ENCODE assay signal across 1 cellular context in the genomic region with DNA sequence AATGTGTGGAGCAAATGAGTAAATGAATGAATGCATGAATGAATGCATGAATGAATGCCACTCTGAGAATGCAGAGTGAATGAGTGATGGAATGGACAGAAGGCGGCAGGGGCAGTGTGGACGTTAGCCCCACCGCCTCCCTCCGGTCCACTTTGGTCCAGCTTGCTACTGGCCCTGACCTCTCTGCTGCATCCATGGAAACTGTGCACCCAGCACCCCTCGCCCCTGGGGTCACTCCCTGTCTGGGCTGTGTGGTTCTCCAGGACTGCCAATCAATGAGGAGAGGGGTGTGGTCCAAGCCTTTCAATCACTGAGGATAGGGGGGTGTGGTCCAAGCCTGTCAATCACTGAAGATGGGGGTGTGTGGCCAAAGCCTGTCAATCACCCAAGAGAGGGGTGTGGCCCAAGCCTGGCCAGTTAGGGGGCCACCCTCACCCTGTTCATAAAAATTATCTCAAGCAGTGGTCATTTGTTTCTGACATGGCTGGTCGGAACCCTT.
TF ChIP-seq lines count a peak whose summit lies in the region.

No MANE protein-coding gene starts in this region.

TF ChIP-seq in K562, 482 proteins besides CTCF, POLR2A, EP300 and RAD21 (continued from another document):
- TF ChIP-seq, protein P1, sequence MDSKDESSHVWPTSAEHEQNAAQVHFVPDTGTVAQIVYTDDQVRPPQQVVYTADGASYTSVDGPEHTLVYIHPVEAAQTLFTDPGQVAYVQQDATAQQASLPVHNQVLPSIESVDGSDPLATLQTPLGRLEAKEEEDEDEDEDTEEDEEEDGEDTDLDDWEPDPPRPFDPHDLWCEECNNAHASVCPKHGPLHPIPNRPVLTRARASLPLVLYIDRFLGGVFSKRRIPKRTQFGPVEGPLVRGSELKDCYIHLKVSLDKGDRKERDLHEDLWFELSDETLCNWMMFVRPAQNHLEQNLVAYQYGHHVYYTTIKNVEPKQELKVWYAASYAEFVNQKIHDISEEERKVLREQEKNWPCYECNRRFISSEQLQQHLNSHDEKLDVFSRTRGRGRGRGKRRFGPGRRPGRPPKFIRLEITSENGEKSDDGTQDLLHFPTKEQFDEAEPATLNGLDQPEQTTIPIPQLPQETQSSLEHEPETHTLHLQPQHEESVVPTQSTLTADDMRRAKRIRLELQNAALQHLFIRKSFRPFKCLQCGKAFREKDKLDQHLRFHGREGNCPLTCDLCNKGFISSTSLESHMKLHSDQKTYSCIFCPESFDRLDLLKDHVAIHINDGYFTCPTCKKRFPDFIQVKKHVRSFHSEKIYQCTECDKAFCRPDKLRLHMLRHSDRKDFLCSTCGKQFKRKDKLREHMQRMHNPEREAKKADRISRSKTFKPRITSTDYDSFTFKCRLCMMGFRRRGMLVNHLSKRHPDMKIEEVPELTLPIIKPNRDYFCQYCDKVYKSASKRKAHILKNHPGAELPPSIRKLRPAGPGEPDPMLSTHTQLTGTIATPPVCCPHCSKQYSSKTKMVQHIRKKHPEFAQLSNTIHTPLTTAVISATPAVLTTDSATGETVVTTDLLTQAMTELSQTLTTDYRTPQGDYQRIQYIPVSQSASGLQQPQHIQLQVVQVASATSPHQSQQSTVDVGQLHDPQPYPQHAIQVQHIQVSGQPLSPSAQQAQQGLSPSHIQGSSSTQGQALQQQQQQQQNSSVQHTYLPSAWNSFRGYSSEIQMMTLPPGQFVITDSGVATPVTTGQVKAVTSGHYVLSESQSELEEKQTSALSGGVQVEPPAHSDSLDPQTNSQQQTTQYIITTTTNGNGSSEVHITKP (IDR thresholded peaks at IDR 0.05; ENCODE audit: partially characterized antibody) = no peak
- TF ChIP-seq ARID1B (IDR thresholded peaks at IDR 0.05) = no peak
- TF ChIP-seq FOXP1 (CRISPR knock-in tag; IDR thresholded peaks at IDR 0.05) = 0 out of 2 replicates have a peak, but pooled peaks have one; percentile 35
- TF ChIP-seq CHD4 (IDR thresholded peaks at IDR 0.05; ENCODE audit: insufficient read depth, insufficient replicate concordance, low read depth, low read length, poor library complexity, severe bottlenecking) = no peak
- no peak for TF ChIP-seq FOXM1 (IDR thresholded peaks at IDR 0.05; ENCODE audit: low read depth)
- TF ChIP-seq FOXM1 (CRISPR knock-in tag; IDR thresholded peaks at IDR 0.05; ENCODE audit: low read depth) = no peak
- TF ChIP-seq HDAC1 (IDR thresholded peaks at IDR 0.05) = no peak
- peak; percentile 93 for TF ChIP-seq MEIS2 (IDR thresholded peaks at IDR 0.05; ENCODE audit: partially characterized antibody)
- TF ChIP-seq CBFA2T2 (conservative IDR thresholded peaks at IDR 0.05) = no peak
- TF ChIP-seq, protein P2, sequence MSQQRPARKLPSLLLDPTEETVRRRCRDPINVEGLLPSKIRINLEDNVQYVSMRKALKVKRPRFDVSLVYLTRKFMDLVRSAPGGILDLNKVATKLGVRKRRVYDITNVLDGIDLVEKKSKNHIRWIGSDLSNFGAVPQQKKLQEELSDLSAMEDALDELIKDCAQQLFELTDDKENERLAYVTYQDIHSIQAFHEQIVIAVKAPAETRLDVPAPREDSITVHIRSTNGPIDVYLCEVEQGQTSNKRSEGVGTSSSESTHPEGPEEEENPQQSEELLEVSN (IDR thresholded peaks at IDR 0.05; ENCODE audit: borderline replicate concordance in 1 of 2, extremely low read depth in 1 of 2, insufficient read depth in 1 of 2, insufficient read length in 1 of 2, low read depth in 1 of 2, low read length in 1 of 2, poor library complexity in 1 of 2, severe bottlenecking in 1 of 2) = no peak
- TF ChIP-seq HOXB6 (CRISPR knock-in tag; IDR thresholded peaks at IDR 0.05; ENCODE audit: borderline replicate concordance) = no peak
- TF ChIP-seq KLF1 (tag; IDR thresholded peaks at IDR 0.05) = no peak
- no peak for TF ChIP-seq ZNF324 (CRISPR knock-in tag; IDR thresholded peaks at IDR 0.05)
- TF ChIP-seq, protein P3, sequence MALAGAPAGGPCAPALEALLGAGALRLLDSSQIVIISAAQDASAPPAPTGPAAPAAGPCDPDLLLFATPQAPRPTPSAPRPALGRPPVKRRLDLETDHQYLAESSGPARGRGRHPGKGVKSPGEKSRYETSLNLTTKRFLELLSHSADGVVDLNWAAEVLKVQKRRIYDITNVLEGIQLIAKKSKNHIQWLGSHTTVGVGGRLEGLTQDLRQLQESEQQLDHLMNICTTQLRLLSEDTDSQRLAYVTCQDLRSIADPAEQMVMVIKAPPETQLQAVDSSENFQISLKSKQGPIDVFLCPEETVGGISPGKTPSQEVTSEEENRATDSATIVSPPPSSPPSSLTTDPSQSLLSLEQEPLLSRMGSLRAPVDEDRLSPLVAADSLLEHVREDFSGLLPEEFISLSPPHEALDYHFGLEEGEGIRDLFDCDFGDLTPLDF (CRISPR knock-in tag; IDR thresholded peaks at IDR 0.05) = no peak
- no peak for TF ChIP-seq DDX20 (tag; IDR thresholded peaks at IDR 0.05; ENCODE audit: low read depth)
- no peak for TF ChIP-seq TRIM24 (IDR thresholded peaks at IDR 0.05)
- TF ChIP-seq POLR3G (IDR thresholded peaks at IDR 0.05; ENCODE audit: extremely low read depth, insufficient read length, insufficient replicate concordance) = no peak
- TF ChIP-seq PHB2 (IDR thresholded peaks at IDR 0.05; ENCODE audit: low read depth) = no peak
- TF ChIP-seq, protein P4, sequence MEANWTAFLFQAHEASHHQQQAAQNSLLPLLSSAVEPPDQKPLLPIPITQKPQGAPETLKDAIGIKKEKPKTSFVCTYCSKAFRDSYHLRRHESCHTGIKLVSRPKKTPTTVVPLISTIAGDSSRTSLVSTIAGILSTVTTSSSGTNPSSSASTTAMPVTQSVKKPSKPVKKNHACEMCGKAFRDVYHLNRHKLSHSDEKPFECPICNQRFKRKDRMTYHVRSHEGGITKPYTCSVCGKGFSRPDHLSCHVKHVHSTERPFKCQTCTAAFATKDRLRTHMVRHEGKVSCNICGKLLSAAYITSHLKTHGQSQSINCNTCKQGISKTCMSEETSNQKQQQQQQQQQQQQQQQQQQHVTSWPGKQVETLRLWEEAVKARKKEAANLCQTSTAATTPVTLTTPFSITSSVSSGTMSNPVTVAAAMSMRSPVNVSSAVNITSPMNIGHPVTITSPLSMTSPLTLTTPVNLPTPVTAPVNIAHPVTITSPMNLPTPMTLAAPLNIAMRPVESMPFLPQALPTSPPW (CRISPR knock-in tag; IDR thresholded peaks at IDR 0.05) = peak; percentile 25; the same call in 1 of the 2 replicates
- peak; percentile 79; the same call in 1 of the 2 replicates for TF ChIP-seq ESRRA (IDR thresholded peaks at IDR 0.05; ENCODE audit: borderline replicate concordance, low read depth)
- no peak for TF ChIP-seq HNRNPL (IDR thresholded peaks at IDR 0.05; ENCODE audit: low read depth, low read length)
- no peak for TF ChIP-seq POLR3A (IDR thresholded peaks at IDR 0.05; ENCODE audit: borderline replicate concordance, extremely low read depth, insufficient read depth, insufficient read length)
- TF ChIP-seq, protein P5, sequence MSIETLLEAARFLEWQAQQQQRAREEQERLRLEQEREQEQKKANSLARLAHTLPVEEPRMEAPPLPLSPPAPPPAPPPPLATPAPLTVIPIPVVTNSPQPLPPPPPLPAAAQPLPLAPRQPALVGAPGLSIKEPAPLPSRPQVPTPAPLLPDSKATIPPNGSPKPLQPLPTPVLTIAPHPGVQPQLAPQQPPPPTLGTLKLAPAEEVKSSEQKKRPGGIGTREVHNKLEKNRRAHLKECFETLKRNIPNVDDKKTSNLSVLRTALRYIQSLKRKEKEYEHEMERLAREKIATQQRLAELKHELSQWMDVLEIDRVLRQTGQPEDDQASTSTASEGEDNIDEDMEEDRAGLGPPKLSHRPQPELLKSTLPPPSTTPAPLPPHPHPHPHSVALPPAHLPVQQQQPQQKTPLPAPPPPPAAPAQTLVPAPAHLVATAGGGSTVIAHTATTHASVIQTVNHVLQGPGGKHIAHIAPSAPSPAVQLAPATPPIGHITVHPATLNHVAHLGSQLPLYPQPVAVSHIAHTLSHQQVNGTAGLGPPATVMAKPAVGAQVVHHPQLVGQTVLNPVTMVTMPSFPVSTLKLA (conservative IDR thresholded peaks at IDR 0.05) = no peak
- TF ChIP-seq, protein P6, sequence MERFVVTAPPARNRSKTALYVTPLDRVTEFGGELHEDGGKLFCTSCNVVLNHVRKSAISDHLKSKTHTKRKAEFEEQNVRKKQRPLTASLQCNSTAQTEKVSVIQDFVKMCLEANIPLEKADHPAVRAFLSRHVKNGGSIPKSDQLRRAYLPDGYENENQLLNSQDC (CRISPR knock-in tag; IDR thresholded peaks at IDR 0.05) = no peak
- no peak for TF ChIP-seq ZNF384 (IDR thresholded peaks at IDR 0.05; ENCODE audit: low read depth, low read length)
- no peak for TF ChIP-seq TBL1XR1 (IDR thresholded peaks at IDR 0.05; ENCODE audit: low read length in 2 of 2)
- no peak for TF ChIP-seq LCOR (CRISPR knock-in tag; IDR thresholded peaks at IDR 0.05)
- TF ChIP-seq, protein P7, sequence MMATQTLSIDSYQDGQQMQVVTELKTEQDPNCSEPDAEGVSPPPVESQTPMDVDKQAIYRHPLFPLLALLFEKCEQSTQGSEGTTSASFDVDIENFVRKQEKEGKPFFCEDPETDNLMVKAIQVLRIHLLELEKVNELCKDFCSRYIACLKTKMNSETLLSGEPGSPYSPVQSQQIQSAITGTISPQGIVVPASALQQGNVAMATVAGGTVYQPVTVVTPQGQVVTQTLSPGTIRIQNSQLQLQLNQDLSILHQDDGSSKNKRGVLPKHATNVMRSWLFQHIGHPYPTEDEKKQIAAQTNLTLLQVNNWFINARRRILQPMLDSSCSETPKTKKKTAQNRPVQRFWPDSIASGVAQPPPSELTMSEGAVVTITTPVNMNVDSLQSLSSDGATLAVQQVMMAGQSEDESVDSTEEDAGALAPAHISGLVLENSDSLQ (IDR thresholded peaks at IDR 0.05) = peak; percentile 100
- TF ChIP-seq, protein P8, sequence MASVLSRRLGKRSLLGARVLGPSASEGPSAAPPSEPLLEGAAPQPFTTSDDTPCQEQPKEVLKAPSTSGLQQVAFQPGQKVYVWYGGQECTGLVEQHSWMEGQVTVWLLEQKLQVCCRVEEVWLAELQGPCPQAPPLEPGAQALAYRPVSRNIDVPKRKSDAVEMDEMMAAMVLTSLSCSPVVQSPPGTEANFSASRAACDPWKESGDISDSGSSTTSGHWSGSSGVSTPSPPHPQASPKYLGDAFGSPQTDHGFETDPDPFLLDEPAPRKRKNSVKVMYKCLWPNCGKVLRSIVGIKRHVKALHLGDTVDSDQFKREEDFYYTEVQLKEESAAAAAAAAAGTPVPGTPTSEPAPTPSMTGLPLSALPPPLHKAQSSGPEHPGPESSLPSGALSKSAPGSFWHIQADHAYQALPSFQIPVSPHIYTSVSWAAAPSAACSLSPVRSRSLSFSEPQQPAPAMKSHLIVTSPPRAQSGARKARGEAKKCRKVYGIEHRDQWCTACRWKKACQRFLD (CRISPR knock-in tag; IDR thresholded peaks at IDR 0.05) = no peak
- TF ChIP-seq NCOR1 (IDR thresholded peaks at IDR 0.05) = no peak
- TF ChIP-seq SRSF3 (IDR thresholded peaks at IDR 0.05; ENCODE audit: insufficient read depth, low read length) = no peak
- TF ChIP-seq, protein P9, sequence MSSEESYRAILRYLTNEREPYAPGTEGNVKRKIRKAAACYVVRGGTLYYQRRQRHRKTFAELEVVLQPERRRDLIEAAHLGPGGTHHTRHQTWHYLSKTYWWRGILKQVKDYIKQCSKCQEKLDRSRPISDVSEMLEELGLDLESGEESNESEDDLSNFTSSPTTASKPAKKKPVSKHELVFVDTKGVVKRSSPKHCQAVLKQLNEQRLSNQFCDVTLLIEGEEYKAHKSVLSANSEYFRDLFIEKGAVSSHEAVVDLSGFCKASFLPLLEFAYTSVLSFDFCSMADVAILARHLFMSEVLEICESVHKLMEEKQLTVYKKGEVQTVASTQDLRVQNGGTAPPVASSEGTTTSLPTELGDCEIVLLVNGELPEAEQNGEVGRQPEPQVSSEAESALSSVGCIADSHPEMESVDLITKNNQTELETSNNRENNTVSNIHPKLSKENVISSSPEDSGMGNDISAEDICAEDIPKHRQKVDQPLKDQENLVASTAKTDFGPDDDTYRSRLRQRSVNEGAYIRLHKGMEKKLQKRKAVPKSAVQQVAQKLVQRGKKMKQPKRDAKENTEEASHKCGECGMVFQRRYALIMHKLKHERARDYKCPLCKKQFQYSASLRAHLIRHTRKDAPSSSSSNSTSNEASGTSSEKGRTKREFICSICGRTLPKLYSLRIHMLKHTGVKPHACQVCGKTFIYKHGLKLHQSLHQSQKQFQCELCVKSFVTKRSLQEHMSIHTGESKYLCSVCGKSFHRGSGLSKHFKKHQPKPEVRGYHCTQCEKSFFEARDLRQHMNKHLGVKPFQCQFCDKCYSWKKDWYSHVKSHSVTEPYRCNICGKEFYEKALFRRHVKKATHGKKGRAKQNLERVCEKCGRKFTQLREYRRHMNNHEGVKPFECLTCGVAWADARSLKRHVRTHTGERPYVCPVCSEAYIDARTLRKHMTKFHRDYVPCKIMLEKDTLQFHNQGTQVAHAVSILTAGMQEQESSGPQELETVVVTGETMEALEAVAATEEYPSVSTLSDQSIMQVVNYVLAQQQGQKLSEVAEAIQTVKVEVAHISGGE (CRISPR knock-in tag; IDR thresholded peaks at IDR 0.05) = no peak
- no peak for TF ChIP-seq KAT8 (IDR thresholded peaks at IDR 0.05; ENCODE audit: low read depth)
- no peak for TF ChIP-seq ETV5 (CRISPR knock-in tag; IDR thresholded peaks at IDR 0.05; ENCODE audit: low read depth)
- TF ChIP-seq RCOR1 (IDR thresholded peaks at IDR 0.05; ENCODE audit: borderline replicate concordance in 1 of 2, low read depth in 2 of 2, low read length in 2 of 2) = peak in 1 of 2 experiments; percentile 54; a peak in 2 of 4 replicates
- no peak for TF ChIP-seq ZNF77 (CRISPR knock-in tag; IDR thresholded peaks at IDR 0.05)
- peak; percentile 39 for TF ChIP-seq NFYB (IDR thresholded peaks at IDR 0.05; ENCODE audit: extremely low read depth, insufficient read length)
- no peak for TF ChIP-seq PML (IDR thresholded peaks at IDR 0.05; ENCODE audit: low read length)
- no peak for TF ChIP-seq ZFP30 (CRISPR knock-in tag; IDR thresholded peaks at IDR 0.05; ENCODE audit: borderline replicate concordance)
- TF ChIP-seq STAT5A (IDR thresholded peaks at IDR 0.05; ENCODE audit: borderline replicate concordance, low read length) = no peak
- TF ChIP-seq NCOA2 (IDR thresholded peaks at IDR 0.05; ENCODE audit: partially characterized antibody in 2 of 2) = no peak
- no peak for TF ChIP-seq HMG20A (CRISPR knock-in tag; conservative IDR thresholded peaks at IDR 0.05)
- peak; percentile 99 for TF ChIP-seq ZNF24 (IDR thresholded peaks at IDR 0.05)
- no peak for TF ChIP-seq RBBP5 (IDR thresholded peaks at IDR 0.05; ENCODE audit: borderline replicate concordance, insufficient read depth, low read length, poor library complexity, severe bottlenecking)
- no peak for TF ChIP-seq MEF2D (tag; conservative IDR thresholded peaks at IDR 0.05; ENCODE audit: low read depth)
